13 cellular contexts compared by ENCODE assay signal in genomic region chr9:94178927-94179326, GRCh38.
DNase-seq lines count a peak whose midpoint lies in the region; ATAC-seq and TF ChIP-seq lines count a peak whose summit lies in the region.
"Had no signal": no experiment of that assay in that cellular context is flagged by ENCODE, and none has a peak within 500 bp of the region (broad histone marks: within the 10 kb centered on the region; RNA-seq: fewer than 3 reads in every experiment).

No MANE protein-coding gene starts in this region.

- H3K27me3 Mint-ChIP-seq in naive B cell (no peaks in the 10 kb centered on the region), osteocyte (ENCODE audit: unreplicated experiment) (no peaks in the 10 kb centered on the region)

- H3K36me3 Mint-ChIP-seq in naive B cell (peaks cover 0 to 6% of the 10 kb centered on the region in 2 donors), osteocyte (ENCODE audit: unreplicated experiment) (peaks cover 64% of the 10 kb centered on the region)

- H3K4me3 Mint-ChIP-seq in naive B cell (no peak overlapping the region), osteocyte (ENCODE audit: unreplicated experiment) (no peak overlapping the region)

- peaks cover 22 to 89% (median 24%) of the 10 kb centered on the region in 3 donors for H3K4me1 ChIP-seq in gastroesophageal sphincter

- TF ChIP-seq POLR2A in gastroesophageal sphincter (IDR thresholded peaks at IDR 0.05) = no peak

- ATAC-seq in GM18867 (IDR thresholded peaks at IDR 0.05; ENCODE audit: unreplicated experiment) (peak; percentile 82), GM21528 (IDR thresholded peaks at IDR 0.05; ENCODE audit: low FRiP score, unreplicated experiment) (peak; percentile 43), HG03439 (IDR thresholded peaks at IDR 0.05; ENCODE audit: unreplicated experiment) (peak; percentile 55), naive B cell (ENCODE audit: low read depth in 2 of 2) (no peak), HG03342 (IDR thresholded peaks at IDR 0.05; ENCODE audit: unreplicated experiment) (no peak), gastroesophageal sphincter (no peak)

- TF ChIP-seq EP300 in gastroesophageal sphincter (IDR thresholded peaks at IDR 0.05) = no peak

- peak overlapping the region in 2 of 4 donors; percentile 27 to 28 for H3K27ac ChIP-seq in gastroesophageal sphincter
- H3K27ac ChIP-seq: colonic mucosa, tibial nerve had no signal

- H3K4me3 ChIP-seq in gastroesophageal sphincter = no peak overlapping the region
- H3K4me3 ChIP-seq: colonic mucosa, tibial nerve had no signal

- no peaks in the 10 kb centered on the region for H3K9me3 ChIP-seq in gastroesophageal sphincter
- H3K9me3 ChIP-seq: colonic mucosa, tibial nerve had no signal

- H3K27me3 ChIP-seq in gastroesophageal sphincter = no peaks in the 10 kb centered on the region
- H3K27me3 ChIP-seq: colonic mucosa, tibial nerve had no signal

- H3K36me3 ChIP-seq in gastroesophageal sphincter = peaks cover 5 to 48% of the 10 kb centered on the region in 2 donors
- H3K36me3 ChIP-seq: colonic mucosa had no signal

- DNase-seq in naive B cell (no peak), osteocyte (ENCODE audit: extremely low spot score, unreplicated experiment) (no peak), GF-D8 (lab: John Stamatoyannopoulos, UW) (no peak)
- DNase-seq: activated CD8-positive, alpha-beta memory T cell treated with anti-CD3 and anti-CD28 coated beads for 24 hours; colonic mucosa; NCI-H1417; stimulated activated CD4-positive, alpha-beta T cell treated with anti-CD3 and anti-CD28 coated beads, Interleukin-2, amount 100 ng/mL, for 24 hours had no signal

- WGBS in gastroesophageal sphincter (ENCODE audit: low coverage in 1 of 2), 2 donors = 45 to 67% methylated on average over 1 to 2 of the region's 2 CpGs

- H3K4me1 Mint-ChIP-seq in naive B cell (peaks cover 50 to 70% (median 64%) of the 10 kb centered on the region in 3 donors), osteocyte (ENCODE audit: unreplicated experiment) (peaks cover 50% of the 10 kb centered on the region)

- H3K9me3 Mint-ChIP-seq in naive B cell = no peaks in the 10 kb centered on the region
- H3K9me3 Mint-ChIP-seq in osteocyte (ENCODE audit: unreplicated experiment) = no peaks in the 10 kb centered on the region

- H3K27ac Mint-ChIP-seq in naive B cell (peak overlapping the region in 4 of 6 donors; percentile 18 to 72 (median 26)), osteocyte (ENCODE audit: unreplicated experiment) (no peak overlapping the region)

- TF ChIP-seq CTCF in gastroesophageal sphincter (IDR thresholded peaks at IDR 0.05) (no peak), osteocyte (IDR thresholded peaks at IDR 0.05) (no peak)

Comparison
In these comparisons a context has a peak if more than half of its experiments do, and no peak if none do; other contexts are left out.
1. ATAC-seq: peak in GM18867 (single experiment), GM21528 (single experiment) and HG03439 (single experiment); none in naive B cell (0 of 2), HG03342 (single experiment) and gastroesophageal sphincter (single experiment).